In the genomic region with DNA sequence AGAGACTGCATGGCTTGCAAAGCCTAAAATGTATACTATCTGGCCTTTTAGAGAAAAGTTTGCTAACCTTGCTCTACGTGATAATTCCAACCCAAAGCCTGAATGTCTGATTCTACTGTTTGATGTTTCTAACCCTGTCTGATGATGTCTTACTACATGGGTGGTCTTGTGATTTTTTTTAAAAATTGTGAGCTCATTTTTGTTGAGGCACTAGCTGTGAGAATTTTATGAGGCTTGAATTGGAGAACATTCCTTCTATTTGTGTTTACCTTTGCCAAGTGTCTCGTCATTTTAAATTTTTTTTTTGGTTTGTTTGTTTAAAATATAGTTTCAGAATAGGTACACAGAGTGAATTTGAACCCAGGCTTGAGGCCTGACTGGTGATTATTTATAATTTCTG, we compare ENCODE assay signal across 19 cellular contexts.
"Had no signal": no experiment of that assay in that cellular context is flagged by ENCODE, and none has a peak within 500 bp of the region (broad histone marks: within the 10 kb centered on the region; RNA-seq: fewer than 3 reads in every experiment).

No MANE protein-coding gene starts in this region.

- DNase-seq: cortex of kidney; dorsolateral prefrontal cortex; effector CD8-positive, alpha-beta T cell; head of caudate nucleus; kidney glomerular epithelial cell; naive B cell; nephron progenitor cell; psoas muscle; sigmoid colon; stimulated activated CD4-positive, alpha-beta T cell treated with anti-CD3 and anti-CD28 coated beads, Interleukin-2, amount 100 ng/mL, for 24 hours; stimulated activated CD4-positive, alpha-beta T cell treated with anti-CD3 and anti-CD28 coated beads, Interleukin-4, amount 100 ng/mL, for 4 hours; stimulated activated naive CD4-positive, alpha-beta T cell; stomach; substantia nigra had no signal

- H3K27me3 Mint-ChIP-seq: type B pancreatic cell had no signal

- H3K36me3 ChIP-seq: neutrophil, sigmoid colon, stomach, thoracic aorta had no signal

- H3K27ac ChIP-seq: hepatocyte, neutrophil, psoas muscle, sigmoid colon, stomach, thoracic aorta had no signal

- H3K27ac Mint-ChIP-seq: naive B cell, nephron progenitor cell, type B pancreatic cell had no signal

- H3K4me2 ChIP-seq: hepatocyte had no signal

- H3K4me3 ChIP-seq: hepatocyte, psoas muscle, sigmoid colon, skin epidermis, stomach, thoracic aorta had no signal

- H3K4me1 ChIP-seq: psoas muscle, sigmoid colon, stomach had no signal

- H3K36me3 Mint-ChIP-seq: type B pancreatic cell had no signal

- H3K27me3 ChIP-seq: hepatocyte had no signal

- H3K79me2 ChIP-seq: hepatocyte had no signal

- H2AFZ ChIP-seq: hepatocyte had no signal

- H3K9me3 ChIP-seq: neutrophil, psoas muscle, sigmoid colon, stomach, thoracic aorta had no signal

- H3K4me3 Mint-ChIP-seq: naive B cell, nephron progenitor cell, type B pancreatic cell had no signal

- H3K4me1 Mint-ChIP-seq: naive B cell had no signal

- ATAC-seq: psoas muscle had no signal
